9 cellular contexts compared by ENCODE assay signal in genomic region chr17:58337126-58337599, GRCh38. TPM values are rescaled to one million over a fixed set of nuclear protein-coding genes. Genes with fewer than 3 reads are reported as not detected.
DNase-seq lines count a peak whose midpoint lies in the region; FAIRE-seq and TF ChIP-seq lines count a peak whose summit lies in the region.
"Had no signal": no experiment of that assay in that cellular context is flagged by ENCODE, and none has a peak within 500 bp of the region (broad histone marks: within the 10 kb centered on the region; RNA-seq: fewer than 3 reads in every experiment).

No MANE protein-coding gene starts in this region.

- H3K4me2 ChIP-seq in astrocyte (ENCODE audit: low read length) = peak overlapping the region; percentile 82
- no peak overlapping the region for H3K4me2 ChIP-seq in neuronal stem cell (ENCODE audit: insufficient read depth, low read length, poor library complexity, severe bottlenecking)

- H2BK5ac ChIP-seq in neuronal stem cell (ENCODE audit: low read length) = peak overlapping the region; percentile 54

- H3K4me3 ChIP-seq in CD4-positive, alpha-beta memory T cell (ENCODE audit: low read length in 2 of 2) = peak overlapping the region; percentile 99
- H3K4me3 ChIP-seq in NT2/D1 (ENCODE audit: insufficient read length, low read depth) (no peak overlapping the region), astrocyte (ENCODE audit: insufficient read depth, low read depth, low read length) (no peak overlapping the region), neuronal stem cell (ENCODE audit: low read length in 2 of 2) (no peak overlapping the region), testis (no peak overlapping the region)

- peak overlapping the region; percentile 31 for H3K18ac ChIP-seq in neuronal stem cell (ENCODE audit: low read length)

- H3K27me3 ChIP-seq in CD4-positive, alpha-beta memory T cell (ENCODE audit: insufficient read depth, low read length) = no peaks in the 10 kb centered on the region
- no peaks in the 10 kb centered on the region for H3K27me3 ChIP-seq in NT2/D1 (ENCODE audit: insufficient read depth, insufficient read length)
- H3K27me3 ChIP-seq in astrocyte (ENCODE audit: insufficient read depth, low read length) = no peaks in the 10 kb centered on the region
- H3K27me3 ChIP-seq in neuronal stem cell (ENCODE audit: control insufficient read depth in 3 of 3, insufficient read depth in 3 of 3, low read depth in 1 of 3, low read length in 3 of 3) = no peaks in the 10 kb centered on the region
- no peaks in the 10 kb centered on the region for H3K27me3 ChIP-seq in testis

- no peaks in the 10 kb centered on the region for H3K27me3 Mint-ChIP-seq in CD4-positive, alpha-beta memory T cell
- H3K27me3 Mint-ChIP-seq in astrocyte (ENCODE audit: low read depth, unreplicated experiment) = no peaks in the 10 kb centered on the region

- peak overlapping the region; percentile 1 for H3K14ac ChIP-seq in neuronal stem cell (ENCODE audit: low read length)

- no CpG with 5 or more reads among the region's 7 CpGs for WGBS in neuronal stem cell (ENCODE audit: extremely low coverage in 2 of 2, insufficient read length in 2 of 2, insufficient replicate concordance in 1 of 2), 2 donors
- WGBS in testis, 2 donors = 38 to 45% methylated on average over 7 of the region's 7 CpGs

- peaks cover 5 to 31% of the 10 kb centered on the region in 2 donors for H3K36me3 Mint-ChIP-seq in CD4-positive, alpha-beta memory T cell
- no peaks in the 10 kb centered on the region for H3K36me3 Mint-ChIP-seq in astrocyte (ENCODE audit: low read depth, unreplicated experiment)

- CTCF ChIA-PET in CD4-positive, alpha-beta memory T cell (lab: Charles Lee; ENCODE audit: partially characterized antibody) = interaction anchor here (1.0 to 13.8 kb wide), 6 partner anchors 7 to 81 kb away, joined by 3 to 510 read pairs (median 32); partner anchors contain the start of genes RNF43, SUPT4H1 and TSPOAP1

- H4K20me1 ChIP-seq in astrocyte (ENCODE audit: insufficient read depth, low read length) = no peaks in the 10 kb centered on the region

- peaks cover 83% of the 10 kb centered on the region for H3K4me1 ChIP-seq in CD4-positive, alpha-beta memory T cell (ENCODE audit: insufficient read depth, low read length)
- peaks cover 19% of the 10 kb centered on the region for H3K4me1 ChIP-seq in NT2/D1 (ENCODE audit: insufficient read depth, insufficient read length)
- H3K4me1 ChIP-seq in astrocyte (ENCODE audit: insufficient read depth, low read length) = peaks cover 32% of the 10 kb centered on the region
- H3K4me1 ChIP-seq in neuronal stem cell (ENCODE audit: control insufficient read depth in 2 of 2, insufficient read depth in 1 of 2, low read depth in 1 of 2, low read length in 2 of 2) = peaks cover 8 to 17% of the 10 kb centered on the region in 2 donors
- peaks cover 9% of the 10 kb centered on the region for H3K4me1 ChIP-seq in testis

- H2BK120ac ChIP-seq in neuronal stem cell (ENCODE audit: low read depth, low read length) = peak overlapping the region; percentile 21

- H3K36me3 ChIP-seq in CD4-positive, alpha-beta memory T cell (ENCODE audit: insufficient read depth, low read length) = no peaks in the 10 kb centered on the region
- H3K36me3 ChIP-seq in NT2/D1 (ENCODE audit: insufficient read depth, insufficient read length, low read length) (peaks cover 2% of the 10 kb centered on the region), astrocyte (ENCODE audit: insufficient read depth, low read length) (no peaks in the 10 kb centered on the region), neuronal stem cell (replicated peaks in 1 of 2; ENCODE audit: control insufficient read depth in 2 of 2, insufficient read depth in 2 of 2, low read length in 2 of 2) (no peaks in the 10 kb centered on the region), testis (ENCODE audit: low read depth, missing control alignments) (no peaks in the 10 kb centered on the region)

- no peaks in the 10 kb centered on the region for H3K9me3 ChIP-seq in CD4-positive, alpha-beta memory T cell (ENCODE audit: control insufficient read depth in 1 of 2, low read length in 2 of 2)
- H3K9me3 ChIP-seq in NT2/D1 (ENCODE audit: insufficient read depth, low read length) (no peaks in the 10 kb centered on the region), astrocyte (ENCODE audit: insufficient read depth, low read depth, low read length) (no peaks in the 10 kb centered on the region), neuronal stem cell (replicated peaks in 1 of 2; ENCODE audit: control insufficient read depth in 2 of 2, insufficient read depth in 1 of 2, low read depth in 1 of 2, low read length in 2 of 2) (no peaks in the 10 kb centered on the region), testis (no peaks in the 10 kb centered on the region)

- no peak overlapping the region for H4K91ac ChIP-seq in neuronal stem cell (ENCODE audit: low read depth, low read length, poor library complexity)

- H2AK5ac ChIP-seq in neuronal stem cell (ENCODE audit: low read depth, low read length) = peak overlapping the region; percentile 72

- peak overlapping the region; percentile 19 for H2AFZ ChIP-seq in astrocyte (ENCODE audit: low read depth, low read length)
- peak overlapping the region; percentile 66 for H2AFZ ChIP-seq in neuronal stem cell (ENCODE audit: low read length)

- no peak overlapping the region for H3K23ac ChIP-seq in neuronal stem cell (ENCODE audit: low read depth, low read length, poor library complexity)

- no peaks in the 10 kb centered on the region for H3K79me1 ChIP-seq in neuronal stem cell (ENCODE audit: low read depth, low read length)

- intact Hi-C loops in CD4-positive, alpha-beta memory T cell (cut with micrococcal nuclease) = loop anchor here (5.0 to 10.0 kb wide), 3 partner anchors 295 to 1082 kb away; partner anchors contain the start of genes MSI2 and SRSF1
- intact Hi-C loops in testis (cut with DNase I; ENCODE audit: low total_unique reads) = no loop called here

- H3K9ac ChIP-seq in NT2/D1 (ENCODE audit: insufficient read length, low read depth) = peak overlapping the region; percentile 74
- peak overlapping the region; percentile 42 for H3K9ac ChIP-seq in astrocyte (ENCODE audit: low read length)
- H3K9ac ChIP-seq in neuronal stem cell (ENCODE audit: low read depth, low read length, poor library complexity) = peak overlapping the region; percentile 56

- H3K27ac ChIP-seq in CD4-positive, alpha-beta memory T cell (ENCODE audit: low read depth, low read length) = peak overlapping the region; percentile 97
- peak overlapping the region; percentile 56 for H3K27ac ChIP-seq in astrocyte (ENCODE audit: low read depth, low read length)
- H3K27ac ChIP-seq in neuronal stem cell (replicated peaks; ENCODE audit: low read length) = no peak overlapping the region
- H3K27ac ChIP-seq in testis = peak overlapping the region in 1 of 2 donors; percentile 59

- TF ChIP-seq POLR2A in testis (IDR thresholded peaks at IDR 0.05) = no peak

- H4K8ac ChIP-seq in neuronal stem cell (ENCODE audit: low read depth, low read length) = peak overlapping the region; percentile 83

- H3K27ac Mint-ChIP-seq in CD4-positive, alpha-beta memory T cell = peak overlapping the region; percentile 94 to 99 (median 97)
- peak overlapping the region; percentile 41 for H3K27ac Mint-ChIP-seq in astrocyte (ENCODE audit: unreplicated experiment)

- FAIRE-seq in astrocyte (lab: Jason Lieb, UNC) = no peak

- DNase-seq in CD4-positive, alpha-beta memory T cell = peak; percentile 50 to 82 (median 60)
- DNase-seq in NT2/D1 (ENCODE audit: low read depth, low spot score) (no peak), astrocyte (ENCODE audit: low read depth) (no peak), neuronal stem cell (ENCODE audit: low spot score) (no peak), NCI-H748 (lab: John Stamatoyannopoulos, UW; ENCODE audit: unreplicated experiment) (no peak), nucleus accumbens (lab: John Stamatoyannopoulos, UW) (no peak), testis (no peak), NCI-H2081 treated with DMSO at 0.1 percent for 48 hours (lab: John Stamatoyannopoulos, UW) (no peak)

- H3K79me2 ChIP-seq in astrocyte (ENCODE audit: insufficient read depth, low read length) = no peaks in the 10 kb centered on the region

- peak overlapping the region; percentile 59 for H2BK12ac ChIP-seq in neuronal stem cell (ENCODE audit: low read length)

- H3K4ac ChIP-seq in neuronal stem cell (ENCODE audit: low read length) = peak overlapping the region; percentile 18

- H2BK15ac ChIP-seq in neuronal stem cell (ENCODE audit: low read length) = peak overlapping the region; percentile 54

- peaks cover 0 to 2% (median 0%) of the 10 kb centered on the region in 8 donors for H3K9me3 Mint-ChIP-seq in CD4-positive, alpha-beta memory T cell
- H3K9me3 Mint-ChIP-seq in astrocyte (ENCODE audit: unreplicated experiment) = no peaks in the 10 kb centered on the region

- H3K4me1 Mint-ChIP-seq in CD4-positive, alpha-beta memory T cell = peaks cover 41 to 94% (median 58%) of the 10 kb centered on the region in 4 donors
- H3K4me1 Mint-ChIP-seq in astrocyte (ENCODE audit: low read depth, unreplicated experiment) = peaks cover 21% of the 10 kb centered on the region

- POLR2A ChIA-PET in CD4-positive, alpha-beta memory T cell (lab: Charles Lee; ENCODE audit: partially characterized antibody) = interaction anchor here (0.6 to 34.1 kb wide), 15 partner anchors 7 to 487 kb away, joined by 3 to 3924 read pairs (median 4); partner anchors contain the start of genes MRPS23, MTMR4, RNF43 and SRSF1

- no peak for TF ChIP-seq CTCF in astrocyte (IDR thresholded peaks at IDR 0.05; ENCODE audit: insufficient read depth, low read depth, low read length)
- TF ChIP-seq CTCF in testis (IDR thresholded peaks at IDR 0.05) = no peak

- H3K4me3 Mint-ChIP-seq in CD4-positive, alpha-beta memory T cell = peak overlapping the region; percentile 88 to 99 (median 98)
- peak overlapping the region; percentile 14 for H3K4me3 Mint-ChIP-seq in astrocyte (ENCODE audit: unreplicated experiment)

RNA-seq across cellular contexts. Expression of gene TSPOAP1, which starts 8.6 kb away (rescaled TPM):
- total RNA-seq in CD4-positive, alpha-beta memory T cell = 10 to 100 TPM; 15.8 to 19.1 TPM
- polyA plus RNA-seq in CD4-positive, alpha-beta memory T cell = under 1 TPM in 1 of 2 donors, not detected in 1; 0.80 TPM
- 0.60 and 0.79 TPM in 2 replicates for total RNA-seq in astrocyte
- 26.2 TPM for polyA plus RNA-seq in neuronal stem cell (2013, experiment 1 of 2)
- polyA plus RNA-seq in neuronal stem cell (2013, experiment 2 of 2) = 25.2 TPM
- total RNA-seq in testis = 10 to 100 TPM in 1 of 2 donors, 1 to 10 TPM in 1; 7.2 to 13.0 TPM
- 8.2 TPM for polyA plus RNA-seq in testis (ENCODE audit: insufficient read depth, low read depth, low replicate concordance)

RNA-seq across cellular contexts. Expression of gene SUPT4H1, which starts 14.8 kb away (rescaled TPM):
- total RNA-seq in CD4-positive, alpha-beta memory T cell = 10 to 100 TPM; 61.4 to 75.2 TPM
- polyA plus RNA-seq in CD4-positive, alpha-beta memory T cell = 100 to 1,000 TPM in 1 of 2 donors, 10 to 100 TPM in 1; 94.4 to 120 TPM
- 97.1 and 108 TPM in 2 replicates for total RNA-seq in astrocyte
- 75.6 TPM for polyA plus RNA-seq in neuronal stem cell (2013, experiment 1 of 2)
- 76.4 TPM for polyA plus RNA-seq in neuronal stem cell (2013, experiment 2 of 2)
- 10 to 100 TPM; 59.3 to 64.4 TPM for total RNA-seq in testis
- 98.5 TPM for polyA plus RNA-seq in testis (ENCODE audit: insufficient read depth, low read depth, low replicate concordance)

RNA-seq across cellular contexts. Expression of gene MPO, which starts 56.4 kb away (rescaled TPM):
- total RNA-seq in CD4-positive, alpha-beta memory T cell = not detected
- not detected for polyA plus RNA-seq in CD4-positive, alpha-beta memory T cell
- not detected in 2 replicates for total RNA-seq in astrocyte
- 0.01 TPM for polyA plus RNA-seq in neuronal stem cell (2013, experiment 1 of 2)
- polyA plus RNA-seq in neuronal stem cell (2013, experiment 2 of 2) = not detected
- total RNA-seq in testis = 1 to 10 TPM in 1 of 2 donors, under 1 TPM in 1; 0.87 to 1.1 TPM
- polyA plus RNA-seq in testis (ENCODE audit: insufficient read depth, low read depth, low replicate concordance) = 0.87 TPM
- total RNA-seq: lung microvascular endothelial cell had no signal

Comparison
In these comparisons a context has a peak if more than half of its experiments do, and no peak if none do; other contexts are left out.
1. DNase-seq: peak in CD4-positive, alpha-beta memory T cell (5 of 5); none in NT2/D1 (single experiment), astrocyte (single experiment), neuronal stem cell (single experiment), NCI-H748 (single experiment), nucleus accumbens (0 of 56), testis (single experiment) and NCI-H2081 treated with DMSO at 0.1 percent for 48 hours (single experiment).
2. H3K4me3 ChIP-seq: peak in CD4-positive, alpha-beta memory T cell (2 of 2); none in NT2/D1 (single experiment), astrocyte (single experiment), neuronal stem cell (0 of 2) and testis (0 of 2).
3. Peak in every context shown above with its lines, with median percentiles within 50 percentile points of each other: H3K9ac ChIP-seq.